ENCODE assay signal across 29 cellular contexts in genomic region chr5:170235881-170236864, GRCh38. TPM values are rescaled to one million over a fixed set of nuclear protein-coding genes. Genes with fewer than 3 reads are reported as not detected.
DNase-seq lines count a peak whose midpoint lies in the region; ATAC-seq, FAIRE-seq and TF ChIP-seq lines count a peak whose summit lies in the region.
"Had no signal": no experiment of that assay in that cellular context is flagged by ENCODE, and none has a peak within 500 bp of the region (broad histone marks: within the 10 kb centered on the region; RNA-seq: fewer than 3 reads in every experiment).

No MANE protein-coding gene starts in this region.

- no peaks in the 10 kb centered on the region for H3K79me1 ChIP-seq in H1 (ENCODE audit: low read depth, low read length)

- no peaks in the 10 kb centered on the region for H3K27me3 Mint-ChIP-seq in CD4-positive, alpha-beta memory T cell
- H3K27me3 Mint-ChIP-seq: activated CD4-positive, alpha-beta T cell treated with anti-CD3 and anti-CD28 coated beads for 36 hours; activated CD8-positive, alpha-beta memory T cell treated with anti-CD3 and anti-CD28 coated beads, Interleukin-2, amount 10 ng/mL, durations not matched to agents 7 days and 5 days had no signal

- no peak overlapping the region for H3K27ac ChIP-seq in CD4-positive, alpha-beta memory T cell (ENCODE audit: low read depth, low read length)
- H3K27ac ChIP-seq in H1 (ENCODE audit: low read depth, low read length) (no peak overlapping the region), mammary epithelial cell (ENCODE audit: insufficient read depth, low read depth, low read length) (no peak overlapping the region)
- H3K27ac ChIP-seq: BLaER1 treated with 17β-estradiol and CSF1 and Interleukin-3, amounts not matched to agents 10 nM and 100 nM; cardiac muscle cell; suprapubic skin had no signal

- H3K18ac ChIP-seq in H1 (ENCODE audit: extremely low read depth, low read length) = no peak overlapping the region

- POLR2A ChIA-PET in CD4-positive, alpha-beta memory T cell (lab: Charles Lee; ENCODE audit: partially characterized antibody) = interaction anchor here (1.0 to 2.4 kb wide), 3 partner anchors 10 to 99 kb away, joined by 3 to 9 read pairs (median 4); no protein-coding TSS in a partner anchor
- POLR2A ChIA-PET in H1 (lab: Charles Lee; ENCODE audit: partially characterized antibody) = interaction anchor here (1.0 kb wide), 1 partner anchor 98 kb away, joined by 3 read pairs; no protein-coding TSS in a partner anchor

- no peak overlapping the region for H3K23ac ChIP-seq in H1 (ENCODE audit: insufficient read length)

- H3K14ac ChIP-seq in H1 (ENCODE audit: insufficient read length) = no peak overlapping the region

- H3K9me3 ChIP-seq in CD4-positive, alpha-beta memory T cell (ENCODE audit: control insufficient read depth in 1 of 2, low read length in 2 of 2) = no peaks in the 10 kb centered on the region
- H3K9me3 ChIP-seq in H1 (ENCODE audit: insufficient read depth in 2 of 2, low read depth in 1 of 2, low read length in 1 of 2) (no peaks in the 10 kb centered on the region), mammary epithelial cell (replicated peaks; ENCODE audit: insufficient read depth, low read length) (no peaks in the 10 kb centered on the region)
- H3K9me3 ChIP-seq: suprapubic skin had no signal

- H2BK15ac ChIP-seq in H1 (ENCODE audit: low read length) = no peak overlapping the region

- H3K79me2 ChIP-seq in H1 (ENCODE audit: control insufficient read depth in 1 of 2, insufficient read depth in 2 of 2, low read length in 2 of 2) (no peaks in the 10 kb centered on the region), mammary epithelial cell (ENCODE audit: insufficient read depth, low read length) (no peaks in the 10 kb centered on the region)

- peaks cover 4% of the 10 kb centered on the region for H3K36me3 ChIP-seq in CD4-positive, alpha-beta memory T cell (ENCODE audit: insufficient read depth, low read length)
- H3K36me3 ChIP-seq in H1 (ENCODE audit: control insufficient read depth in 2 of 4, insufficient read depth in 4 of 4, low read length in 3 of 4) (no peaks in the 10 kb centered on the region), mammary epithelial cell (ENCODE audit: insufficient read depth, low read length) (no peaks in the 10 kb centered on the region)
- H3K36me3 ChIP-seq: cardiac muscle cell, suprapubic skin had no signal

- H3K4me1 ChIP-seq in CD4-positive, alpha-beta memory T cell (ENCODE audit: insufficient read depth, low read length) = no peaks in the 10 kb centered on the region
- H3K4me1 ChIP-seq in H1 (replicated peaks in 1 of 4; ENCODE audit: control insufficient read depth in 3 of 4, insufficient read depth in 4 of 4, low read length in 3 of 4) (no peaks in the 10 kb centered on the region), mammary epithelial cell (ENCODE audit: insufficient read depth, low read length) (no peaks in the 10 kb centered on the region)

- H3K9me3 Mint-ChIP-seq in CD4-positive, alpha-beta memory T cell = no peaks in the 10 kb centered on the region
- H3K9me3 Mint-ChIP-seq: neural crest cell; stimulated activated effector memory CD8-positive, alpha-beta T cell treated with anti-CD3 and anti-CD28 coated beads, Interleukin-12 subunit alpha, Interleukin-12 subunit beta, amount 100 ng/mL, for 72 hours had no signal

- H3K4me3 ChIP-seq in CD4-positive, alpha-beta memory T cell (ENCODE audit: low read length in 2 of 2) = no peak overlapping the region
- H3K4me3 ChIP-seq in H1 (ENCODE audit: extremely low read depth in 1 of 4, insufficient read depth in 2 of 4, low read depth in 3 of 4, low read length in 4 of 4) = no peak overlapping the region
- H3K4me3 ChIP-seq in mammary epithelial cell (replicated peaks in 1 of 3; ENCODE audit: insufficient read depth in 1 of 3, low read depth in 2 of 3, low read length in 3 of 3) = no peak overlapping the region
- H3K4me3 ChIP-seq: BLaER1 treated with 17β-estradiol and CSF1 and Interleukin-3, amounts not matched to agents 10 nM and 100 nM; cardiac muscle cell; suprapubic skin had no signal

- H4K5ac ChIP-seq in H1 (ENCODE audit: insufficient read length, low read depth, low read length) = no peak overlapping the region

- H3K9ac ChIP-seq in H1 (replicated peaks in 1 of 4; ENCODE audit: extremely low read depth in 1 of 4, low read depth in 3 of 4, low read length in 3 of 4) (no peak overlapping the region), mammary epithelial cell (ENCODE audit: insufficient read depth, low read length) (no peak overlapping the region)
- H3K9ac ChIP-seq: BLaER1 treated with 17β-estradiol and CSF1 and Interleukin-3, amounts not matched to agents 10 nM and 100 nM had no signal

- H2BK12ac ChIP-seq in H1 (ENCODE audit: low read depth, low read length) = no peak overlapping the region

- H4K8ac ChIP-seq in H1 (ENCODE audit: extremely low read depth, insufficient read depth, low read length) = no peak overlapping the region

- no peak for FAIRE-seq in H1 (lab: Jason Lieb, UNC)
- FAIRE-seq: TTC549 had no signal

- in situ Hi-C loops in mammary epithelial cell (cut with MboI; ENCODE audit: low sequenced_read_pairs in 2 of 2) = loop anchor here in 1 of 2 donors (10.0 kb wide), 1 partner anchor 179 kb away; no protein-coding TSS in a partner anchor

- intact Hi-C loops in CD4-positive, alpha-beta memory T cell (cut with micrococcal nuclease) = no loop called here
- intact Hi-C loops in mammary epithelial cell (cut with micrococcal nuclease) = no loop called here

- H3K27me3 ChIP-seq in CD4-positive, alpha-beta memory T cell (ENCODE audit: insufficient read depth, low read length) = no peaks in the 10 kb centered on the region
- H3K27me3 ChIP-seq in H1 (replicated peaks in 1 of 4; ENCODE audit: control insufficient read depth in 3 of 4, extremely low read depth in 1 of 4, insufficient read depth in 3 of 4, low read length in 3 of 4) = no peaks in the 10 kb centered on the region
- peaks cover 11% of the 10 kb centered on the region for H3K27me3 ChIP-seq in mammary epithelial cell (ENCODE audit: insufficient read depth, low read length)
- H3K27me3 ChIP-seq: BLaER1 treated with 17β-estradiol and CSF1 and Interleukin-3, amounts not matched to agents 10 nM and 100 nM; suprapubic skin had no signal

- no peak overlapping the region for H3K56ac ChIP-seq in H1 (replicated peaks; ENCODE audit: insufficient read length, low read depth, low read length)

- H3K4me1 Mint-ChIP-seq in CD4-positive, alpha-beta memory T cell = peaks cover 0 to 7% (median 4%) of the 10 kb centered on the region in 4 donors
- H3K4me1 Mint-ChIP-seq: activated CD8-positive, alpha-beta memory T cell treated with anti-CD3 and anti-CD28 coated beads, Interleukin-2, amount 10 ng/mL, durations not matched to agents 7 days and 5 days; neural crest cell; stimulated activated effector memory CD8-positive, alpha-beta T cell treated with anti-CD3 and anti-CD28 coated beads, Interleukin-12 subunit alpha, Interleukin-12 subunit beta, amount 100 ng/mL, for 72 hours had no signal

- no peak for TF ChIP-seq EP300 in H1 (IDR thresholded peaks at IDR 0.05; ENCODE audit: borderline replicate concordance in 1 of 2, low read depth in 2 of 2, low read length in 2 of 2)

- dilution Hi-C loops in mammary epithelial cell (cut with HindIII; ENCODE audit: low sequenced_read_pairs) = no loop called here

- H3K36me3 Mint-ChIP-seq in CD4-positive, alpha-beta memory T cell = no peaks in the 10 kb centered on the region

- H3K4me3 Mint-ChIP-seq in CD4-positive, alpha-beta memory T cell = peak overlapping the region in 1 of 8 donors; percentile 13
- H3K4me3 Mint-ChIP-seq: activated CD4-positive, alpha-beta T cell treated with anti-CD3 and anti-CD28 coated beads for 36 hours; activated CD8-positive, alpha-beta memory T cell treated with anti-CD3 and anti-CD28 coated beads, Interleukin-2, amount 10 ng/mL, durations not matched to agents 7 days and 5 days; neural crest cell; stimulated activated effector memory CD8-positive, alpha-beta T cell treated with anti-CD3 and anti-CD28 coated beads, Interleukin-12 subunit alpha, Interleukin-12 subunit beta, amount 100 ng/mL, for 72 hours had no signal

- no peaks in the 10 kb centered on the region for H3K23me2 ChIP-seq in H1 (ENCODE audit: low read depth, low read length)

- no peak overlapping the region for H2BK20ac ChIP-seq in H1 (ENCODE audit: low read length)

- CTCF ChIA-PET in CD4-positive, alpha-beta memory T cell (lab: Charles Lee; ENCODE audit: partially characterized antibody) = interaction anchor here (1.1 to 20.7 kb wide), 6 partner anchors 9 to 184 kb away, joined by 3 to 374 read pairs (median 4); no protein-coding TSS in a partner anchor
- CTCF ChIA-PET in H1 (lab: Charles Lee; ENCODE audit: partially characterized antibody) (interaction anchor here (1.1 to 6.6 kb wide), 7 partner anchors 12 to 112 kb away, joined by 3 to 31 read pairs (median 6); no protein-coding TSS in a partner anchor), mammary epithelial cell (lab: Charles Lee; ENCODE audit: low non-redundant PET) (no interaction called here)

- H4K20me1 ChIP-seq in H1 (replicated peaks in 1 of 2; ENCODE audit: control insufficient read depth in 1 of 2, insufficient read depth in 2 of 2, low read length in 2 of 2) = no peaks in the 10 kb centered on the region
- H4K20me1 ChIP-seq in mammary epithelial cell (ENCODE audit: insufficient read depth, low read length) = no peaks in the 10 kb centered on the region
- H4K20me1 ChIP-seq: BLaER1 treated with 17β-estradiol and CSF1 and Interleukin-3, amounts not matched to agents 10 nM and 100 nM had no signal

- H3K27ac Mint-ChIP-seq in CD4-positive, alpha-beta memory T cell = peak overlapping the region in 4 of 7 donors; percentile 25 to 77 (median 51)
- H3K27ac Mint-ChIP-seq: activated CD4-positive, alpha-beta T cell treated with anti-CD3 and anti-CD28 coated beads for 36 hours; activated CD8-positive, alpha-beta memory T cell treated with anti-CD3 and anti-CD28 coated beads, Interleukin-2, amount 10 ng/mL, durations not matched to agents 7 days and 5 days; progenitor cell of endocrine pancreas had no signal

- H3K4me2 ChIP-seq in H1 (ENCODE audit: insufficient read depth in 1 of 2, low read depth in 2 of 2, low read length in 2 of 2) = no peak overlapping the region
- no peak overlapping the region for H3K4me2 ChIP-seq in mammary epithelial cell (ENCODE audit: insufficient read depth, low read depth, low read length)
- H3K4me2 ChIP-seq: BLaER1 treated with 17β-estradiol and CSF1 and Interleukin-3, amounts not matched to agents 10 nM and 100 nM had no signal

- no peak for TF ChIP-seq RAD21 in H1 (IDR thresholded peaks at IDR 0.05 in 1 of 2, conservative IDR thresholded peaks at IDR 0.05 in 1 of 2; ENCODE audit: low read depth in 2 of 2, low read length in 2 of 2)

- no peak overlapping the region for H2BK5ac ChIP-seq in H1 (ENCODE audit: low read depth, low read length)

- H2AK5ac ChIP-seq in H1 (ENCODE audit: low read depth, low read length) = no peak overlapping the region

- DNase-seq in CD4-positive, alpha-beta memory T cell = no peak
- DNase-seq in H1 (ENCODE audit: low read depth in 1 of 2, low spot score in 2 of 2) (no peak), mammary epithelial cell (no peak), HPDE6-E6E7 (ENCODE audit: extremely low spot score) (no peak), NCI-H345 treated with DMSO at 0.1 percent for 48 hours (lab: John Stamatoyannopoulos, UW; ENCODE audit: unreplicated experiment) (no peak)
- DNase-seq: ACHN; activated CD4-positive, alpha-beta T cell treated with anti-CD3 and anti-CD28 coated beads for 36 hours; activated CD8-positive, alpha-beta memory T cell treated with anti-CD3 and anti-CD28 coated beads, Interleukin-2, amount 10 ng/mL, durations not matched to agents 7 days and 5 days; amygdala; dermis blood vessel endothelial cell; DMS 273 treated with DMSO at 0.1 percent for 48 hours; head of caudate nucleus; midbrain; NCI-H1092 treated with DMSO at 0.1 percent for 48 hours; NCI-H2081 treated with DMSO at 0.1 percent for 48 hours; NCI-H748 treated with DMSO at 0.1 percent for 48 hours; Right ventricle myocardium superior; SW 1271 had no signal

- BruUV-seq in mammary epithelial cell (replicated peaks; lab: Mats Ljungman, UMichigan) = no TSS peak

- ATAC-seq in GM19328 (IDR thresholded peaks at IDR 0.05; ENCODE audit: unreplicated experiment) = peak; percentile 53
- peak; percentile 81 for ATAC-seq in HG03045 (IDR thresholded peaks at IDR 0.05; ENCODE audit: unreplicated experiment)
- ATAC-seq in GM18909 (IDR thresholded peaks at IDR 0.05; ENCODE audit: poor library complexity, unreplicated experiment) = no peak
- ATAC-seq: activated CD4-positive, alpha-beta T cell treated with anti-CD3 and anti-CD28 coated beads for 36 hours; activated CD8-positive, alpha-beta memory T cell treated with anti-CD3 and anti-CD28 coated beads, Interleukin-2, amount 10 ng/mL, durations not matched to agents 7 days and 5 days; stimulated activated effector memory CD8-positive, alpha-beta T cell treated with anti-CD3 and anti-CD28 coated beads, Interleukin-12 subunit alpha, Interleukin-12 subunit beta, amount 100 ng/mL, for 72 hours had no signal

- H2AFZ ChIP-seq in H1 (ENCODE audit: low read length) (peak overlapping the region; percentile 85; the same call in 1 of the 2 replicates), mammary epithelial cell (ENCODE audit: low read depth, low read length) (no peak overlapping the region)

- WGBS in H1 (ENCODE audit: extremely low coverage in 1 of 2, insufficient coverage in 1 of 2, insufficient read length in 1 of 2, insufficient replicate concordance in 2 of 2, low coverage in 1 of 2, low lambda C conversion rate in 2 of 2, missing lambda C conversion rate in 1 of 2), 2 experiments = 73% methylated on average over 3 of the region's 3 CpGs; no CpG with 5 or more reads in 1 of the 2 experiments
- 62% methylated on average over 3 of the region's 3 CpGs for WGBS in mammary epithelial cell (ENCODE audit: low coverage, missing lambda C conversion rate)

- TF ChIP-seq POLR2A in H1 (IDR thresholded peaks at IDR 0.05; ENCODE audit: control extremely low read depth in 1 of 2, low read depth in 2 of 2, low read length in 2 of 2) = no peak

- no peak overlapping the region for H4K91ac ChIP-seq in H1 (replicated peaks; ENCODE audit: insufficient read length, low read length)

- H3K4ac ChIP-seq in H1 (replicated peaks; ENCODE audit: insufficient read length, low read depth, low read length) = no peak overlapping the region

- H2BK120ac ChIP-seq in H1 (replicated peaks; ENCODE audit: low read depth, low read length) = no peak overlapping the region

- TF ChIP-seq CTCF in H1 (IDR thresholded peaks at IDR 0.05; ENCODE audit: control extremely low read depth in 1 of 3, insufficient read depth in 1 of 3, low read depth in 1 of 3, low read length in 3 of 3) (no peak), mammary epithelial cell (conservative IDR thresholded peaks at IDR 0.05 in 1 of 2, IDR thresholded peaks at IDR 0.05 in 1 of 2; ENCODE audit: extremely low read depth in 1 of 2, insufficient read depth in 1 of 2, low read depth in 1 of 2, low read length in 2 of 2) (no peak)

RNA-seq across cellular contexts. Expression of gene C5orf58, which starts 3.4 kb away (rescaled TPM):
- not detected for total RNA-seq in CD4-positive, alpha-beta memory T cell
- 1 to 10 TPM in 1 of 2 donors, not detected in 1; 2.4 TPM for polyA plus RNA-seq in CD4-positive, alpha-beta memory T cell
- total RNA-seq in H1 (2021; fragmentation: NEBNext Ultra II Directional; extraction: Animal tissue kit (Norgen Biotek cat#: 25700)) = 1.4 and 1.6 TPM in 2 replicates
- 0.17 and 0.24 TPM in 2 replicates for polyA plus RNA-seq in H1 (2011; rRNA removed)
- 0.30 TPM for polyA plus RNA-seq in H1 (2011; cell fraction: cytosol; rRNA removed)
- 0.20 TPM for polyA plus RNA-seq in H1 (2011; cell fraction: nucleus; rRNA removed)
- not detected in 4 replicates for polyA plus RNA-seq in H1 (2012, experiment 1 of 2)
- not detected for polyA plus RNA-seq in H1 (2012, experiment 2 of 2)
- 1.6 TPM for polyA plus RNA-seq in H1 (2013, experiment 1 of 2)
- 1.1 TPM for polyA plus RNA-seq in H1 (2013, experiment 2 of 2)
- polyA minus RNA-seq in H1 (2011; rRNA and poly(A)+ RNA removed) = not detected in 2 replicates
- polyA minus RNA-seq in H1 (2011; cell fraction: cytosol; rRNA and poly(A)+ RNA removed) = not detected
- polyA minus RNA-seq in H1 (2011; cell fraction: nucleus; rRNA and poly(A)+ RNA removed) = not detected
- not detected for total RNA-seq in mammary epithelial cell
- polyA plus RNA-seq in mammary epithelial cell = not detected
- not detected for polyA minus RNA-seq in mammary epithelial cell
- total RNA-seq: activated CD4-positive, alpha-beta T cell treated with anti-CD3 and anti-CD28 coated beads for 36 hours; activated CD8-positive, alpha-beta memory T cell treated with anti-CD3 and anti-CD28 coated beads, Interleukin-2, amount 10 ng/mL, durations not matched to agents 7 days and 5 days; cardiac muscle cell; dermis blood vessel endothelial cell; G401; neural crest cell; progenitor cell of endocrine pancreas; suprapubic skin had no signal
- polyA plus RNA-seq: cardiac muscle cell had no signal
